In genomic region chr9:68999393-69000105, GRCh38 we compare ENCODE assay signal across 8 cellular contexts. TPM values are rescaled to one million over a fixed set of nuclear protein-coding genes. Genes with fewer than 3 reads are reported as not detected.
DNase-seq lines count a peak whose midpoint lies in the region; ATAC-seq lines count a peak whose summit lies in the region.

No MANE protein-coding gene starts in this region.

- CTCF ChIA-PET in activated CD4-positive, alpha-beta T cell treated with anti-CD3 and anti-CD28 coated beads for 36 hours (lab: Charles Lee) = interaction anchor here (0.6 to 5.4 kb wide), 38 partner anchors 9 to 848 kb away, joined by 3 to 54 read pairs (median 3); no protein-coding TSS in a partner anchor

- peaks cover 2% of the 10 kb centered on the region for H3K27me3 Mint-ChIP-seq in activated CD4-positive, alpha-beta T cell treated with anti-CD3 and anti-CD28 coated beads for 36 hours

- POLR2A ChIA-PET in activated CD4-positive, alpha-beta T cell treated with anti-CD3 and anti-CD28 coated beads for 36 hours (lab: Charles Lee) = no interaction called here

- H3K27ac Mint-ChIP-seq in activated CD4-positive, alpha-beta T cell treated with anti-CD3 and anti-CD28 coated beads for 36 hours = peak overlapping the region; percentile 63

- H3K27ac ChIP-seq in cingulate gyrus (ENCODE audit: low read depth, low read length) = peak overlapping the region; percentile 33

- H3K4me3 Mint-ChIP-seq in activated CD4-positive, alpha-beta T cell treated with anti-CD3 and anti-CD28 coated beads for 36 hours = no peak overlapping the region

- peaks cover 24% of the 10 kb centered on the region for H3K4me1 Mint-ChIP-seq in activated CD4-positive, alpha-beta T cell treated with anti-CD3 and anti-CD28 coated beads for 36 hours

- ATAC-seq in GM18873 (IDR thresholded peaks at IDR 0.05; ENCODE audit: low FRiP score, unreplicated experiment) (peak; percentile 64), HG03108 (IDR thresholded peaks at IDR 0.05; ENCODE audit: unreplicated experiment) (peak; percentile 75), left lobe of liver (peak; percentile 98)
- peak; percentile 90 for ATAC-seq in activated CD4-positive, alpha-beta T cell treated with anti-CD3 and anti-CD28 coated beads for 36 hours

- DNase-seq in Ammon's horn (ENCODE audit: low spot score) (peak; percentile 89), NCI-H226 (peak; percentile 43), left lobe of liver (ENCODE audit: low spot score) (peak; percentile 60)
- peak; percentile 75 for DNase-seq in activated CD4-positive, alpha-beta T cell treated with anti-CD3 and anti-CD28 coated beads for 36 hours
- peak; percentile 11 to 40 (median 30) for DNase-seq in stimulated activated CD4-positive, alpha-beta T cell treated with anti-CD3 and anti-CD28 coated beads, TNF-alpha, amount 100 ng/mL, for 1 hour (ENCODE audit: low read depth in 3 of 3, low spot score in 1 of 3)

- no peaks in the 10 kb centered on the region for H3K36me3 Mint-ChIP-seq in activated CD4-positive, alpha-beta T cell treated with anti-CD3 and anti-CD28 coated beads for 36 hours (ENCODE audit: low read depth)

- intact Hi-C loops in activated CD4-positive, alpha-beta T cell treated with anti-CD3 and anti-CD28 coated beads for 36 hours (cut with DNase I, micrococcal nuclease) = loop anchor here (1.0 to 5.0 kb wide), 6 partner anchors 20 to 415 kb away; partner anchors contain the start of gene PIP5K1B (in 1 of the 2)

- H3K9me3 Mint-ChIP-seq in activated CD4-positive, alpha-beta T cell treated with anti-CD3 and anti-CD28 coated beads for 36 hours (ENCODE audit: low read depth) = no peaks in the 10 kb centered on the region

RNA-seq across cellular contexts. Expression of gene PRKACG, which starts 14.4 kb away (rescaled TPM):
- total RNA-seq in activated CD4-positive, alpha-beta T cell treated with anti-CD3 and anti-CD28 coated beads for 36 hours = not detected
- not detected for total RNA-seq in left lobe of liver

RNA-seq across cellular contexts. Expression of gene FXN, which starts 36.0 kb away (rescaled TPM):
- 10 to 100 TPM; 23.2 to 24.2 TPM for total RNA-seq in activated CD4-positive, alpha-beta T cell treated with anti-CD3 and anti-CD28 coated beads for 36 hours
- 27.1 TPM for total RNA-seq in left lobe of liver

Comparison
In these comparisons a context has a peak if more than half of its experiments do, and no peak if none do; other contexts are left out.
1. Peak in every context shown above with its lines: DNase-seq, ATAC-seq and H3K27ac ChIP-seq.
2. DNase-seq: peak in every context shown above with its lines; median percentile 89 in Ammon's horn; 75 in activated CD4-positive, alpha-beta T cell treated with anti-CD3 and anti-CD28 coated beads for 36 hours; 60 in left lobe of liver; 43 in NCI-H226; 30 in stimulated activated CD4-positive, alpha-beta T cell treated with anti-CD3 and anti-CD28 coated beads, TNF-alpha, amount 100 ng/mL, for 1 hour.